ENCODE assay signal across 8 cellular contexts in genomic region chr3:42547401-42547945, GRCh38. TPM values are rescaled to one million over a fixed set of nuclear protein-coding genes. Genes with fewer than 3 reads are reported as not detected.
A peak's percentile ranks its signal among the peaks of the same experiment; 100 is the strongest.
DNase-seq lines count a peak whose midpoint lies in the region; ATAC-seq and TF ChIP-seq lines count a peak whose summit lies in the region.

No MANE protein-coding gene starts in this region.

- peak; percentile 70 for ATAC-seq in GM19372 (IDR thresholded peaks at IDR 0.05; ENCODE audit: low read depth, unreplicated experiment)
- peak; percentile 58 for ATAC-seq in lower lobe of right lung

- H3K27me3 ChIP-seq in BJ (ENCODE audit: control insufficient read depth, insufficient read depth, low read length) (no peaks in the 10 kb centered on the region), lower lobe of right lung (ENCODE audit: low read depth) (no peaks in the 10 kb centered on the region)

- H3K4me1 ChIP-seq in lower lobe of right lung: peaks cover 57% of the 10 kb centered on the region

- TF ChIP-seq CTCF in BJ (IDR thresholded peaks at IDR 0.05; ENCODE audit: insufficient read depth, low read depth, low read length) (peak; percentile 99), lower lobe of right lung (IDR thresholded peaks at IDR 0.05) (peak; percentile 97)

- H3K36me3 ChIP-seq in BJ (ENCODE audit: control insufficient read depth, insufficient read depth, low read length): peaks cover 3% of the 10 kb centered on the region
- peaks cover 37% of the 10 kb centered on the region for H3K36me3 ChIP-seq in lower lobe of right lung

- intact Hi-C loops in lower lobe of right lung (cut with DNase I): no loop called here

- DNase-seq in BJ (ENCODE audit: low read depth): peak; percentile 4
- peak; percentile 8 for DNase-seq in NCI-H2171 (lab: John Stamatoyannopoulos, UW)
- peak; percentile 46 to 57 for DNase-seq in activated CD4-positive, alpha-beta T cell treated with anti-CD3 and anti-CD28 coated beads, Interleukin-2, amount 50 U/mL, for 24 hours (ENCODE audit: low read depth in 1 of 2, low spot score in 1 of 2)
- DNase-seq in dedifferentiated amniotic fluid mesenchymal stem cell (ENCODE audit: extremely low spot score): peak; percentile 18
- DNase-seq in lower lobe of right lung: peak; percentile 85
- DNase-seq in stimulated activated CD8-positive, alpha-beta memory T cell treated with anti-CD3 and anti-CD28 coated beads, Interleukin-12 subunit alpha, Interleukin-12 subunit beta, amount 100 ng/mL, for 24 hours (ENCODE audit: extremely low read depth): peak; percentile 14
- DNase-seq in NCI-H1436 (lab: John Stamatoyannopoulos, UW): no peak

- CTCF ChIA-PET in BJ (lab: Yijun Ruan, JAX): interaction anchor here (0.8 to 5.2 kb wide), 17 partner anchors 8 to 318 kb away, joined by 3 to 39 read pairs (median 4); no protein-coding TSS in a partner anchor

- POLR2A ChIA-PET in BJ (lab: Charles Lee): no interaction called here

- H3K4me3 ChIP-seq in BJ (ENCODE audit: low read depth, low read length) (no peak overlapping the region), lower lobe of right lung (no peak overlapping the region)

- H3K27ac ChIP-seq in lower lobe of right lung: peak overlapping the region; percentile 85

- no peaks in the 10 kb centered on the region for H3K9me3 ChIP-seq in lower lobe of right lung

RNA-seq across cellular contexts. Expression of gene SEC22C, which starts 34.3 kb away (rescaled TPM):
- polyA plus RNA-seq in BJ (2011; rRNA removed): 45.9 and 47.8 TPM in 2 replicates
- polyA minus RNA-seq in BJ (2011; rRNA and poly(A)+ RNA removed): 16.2 and 22.8 TPM in 2 replicates
- total RNA-seq in lower lobe of right lung: 51.3 TPM

RNA-seq across cellular contexts. Expression of gene SS18L2, which starts 43.2 kb away (rescaled TPM):
- 19.7 and 25.7 TPM in 2 replicates for polyA plus RNA-seq in BJ (2011; rRNA removed)
- 4.9 and 7.6 TPM in 2 replicates for polyA minus RNA-seq in BJ (2011; rRNA and poly(A)+ RNA removed)
- total RNA-seq in lower lobe of right lung: 21.4 TPM

RNA-seq across cellular contexts. Expression of gene VIPR1, which starts 45.0 kb away (rescaled TPM):
- polyA plus RNA-seq in BJ (2011; rRNA removed): not detected in 2 replicates
- polyA minus RNA-seq in BJ (2011; rRNA and poly(A)+ RNA removed): not detected in 2 replicates
- 212 TPM for total RNA-seq in lower lobe of right lung

RNA-seq across cellular contexts. Expression of gene NKTR, which starts 53.0 kb away (rescaled TPM):
- polyA plus RNA-seq in BJ (2011; rRNA removed): 19.0 and 37.6 TPM in 2 replicates
- 13.5 and 17.2 TPM in 2 replicates for polyA minus RNA-seq in BJ (2011; rRNA and poly(A)+ RNA removed)
- 87.3 TPM for total RNA-seq in lower lobe of right lung
